1 cellular context compared by ENCODE assay signal in the genomic region with DNA sequence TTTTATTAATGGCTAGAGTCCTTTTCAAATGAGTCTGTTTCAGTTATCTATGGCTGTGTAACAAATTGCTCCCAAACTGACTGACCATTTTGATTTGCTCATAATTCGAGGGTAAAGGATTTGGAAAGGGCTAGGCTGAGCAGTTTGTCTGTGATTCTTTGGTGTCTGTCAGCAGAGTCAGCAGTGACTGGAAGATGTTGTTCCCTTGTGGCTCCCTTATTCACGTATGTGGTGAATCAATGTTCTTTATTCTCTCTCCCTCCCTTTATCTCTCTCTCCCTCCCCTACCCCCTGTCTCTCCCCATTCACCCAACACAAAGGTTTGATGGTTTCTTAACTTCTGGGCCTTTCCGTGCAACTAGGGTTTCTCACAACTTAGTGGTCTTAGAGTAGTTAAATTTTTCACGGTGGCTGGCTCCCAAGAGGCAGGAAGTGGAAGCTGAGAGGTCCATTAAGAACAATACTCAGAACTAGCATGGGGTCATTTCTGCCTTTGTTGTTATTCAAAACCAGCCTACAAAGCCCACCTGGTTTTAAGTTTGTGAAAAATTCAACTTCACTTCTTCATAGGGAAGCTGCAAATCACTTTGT.
TF ChIP-seq lines count a peak whose summit lies in the region.

No MANE protein-coding gene starts in this region.

TF ChIP-seq in GM23338, 12 proteins besides CTCF, POLR2A, EP300 and RAD21 (continued from another document):
- TF ChIP-seq, protein P1, sequence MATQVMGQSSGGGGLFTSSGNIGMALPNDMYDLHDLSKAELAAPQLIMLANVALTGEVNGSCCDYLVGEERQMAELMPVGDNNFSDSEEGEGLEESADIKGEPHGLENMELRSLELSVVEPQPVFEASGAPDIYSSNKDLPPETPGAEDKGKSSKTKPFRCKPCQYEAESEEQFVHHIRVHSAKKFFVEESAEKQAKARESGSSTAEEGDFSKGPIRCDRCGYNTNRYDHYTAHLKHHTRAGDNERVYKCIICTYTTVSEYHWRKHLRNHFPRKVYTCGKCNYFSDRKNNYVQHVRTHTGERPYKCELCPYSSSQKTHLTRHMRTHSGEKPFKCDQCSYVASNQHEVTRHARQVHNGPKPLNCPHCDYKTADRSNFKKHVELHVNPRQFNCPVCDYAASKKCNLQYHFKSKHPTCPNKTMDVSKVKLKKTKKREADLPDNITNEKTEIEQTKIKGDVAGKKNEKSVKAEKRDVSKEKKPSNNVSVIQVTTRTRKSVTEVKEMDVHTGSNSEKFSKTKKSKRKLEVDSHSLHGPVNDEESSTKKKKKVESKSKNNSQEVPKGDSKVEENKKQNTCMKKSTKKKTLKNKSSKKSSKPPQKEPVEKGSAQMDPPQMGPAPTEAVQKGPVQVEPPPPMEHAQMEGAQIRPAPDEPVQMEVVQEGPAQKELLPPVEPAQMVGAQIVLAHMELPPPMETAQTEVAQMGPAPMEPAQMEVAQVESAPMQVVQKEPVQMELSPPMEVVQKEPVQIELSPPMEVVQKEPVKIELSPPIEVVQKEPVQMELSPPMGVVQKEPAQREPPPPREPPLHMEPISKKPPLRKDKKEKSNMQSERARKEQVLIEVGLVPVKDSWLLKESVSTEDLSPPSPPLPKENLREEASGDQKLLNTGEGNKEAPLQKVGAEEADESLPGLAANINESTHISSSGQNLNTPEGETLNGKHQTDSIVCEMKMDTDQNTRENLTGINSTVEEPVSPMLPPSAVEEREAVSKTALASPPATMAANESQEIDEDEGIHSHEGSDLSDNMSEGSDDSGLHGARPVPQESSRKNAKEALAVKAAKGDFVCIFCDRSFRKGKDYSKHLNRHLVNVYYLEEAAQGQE (IDR thresholded peaks at IDR 0.05; ENCODE audit: unreplicated experiment), result no peak
- no peak for TF ChIP-seq EZH2phosphoT487 (IDR thresholded peaks at IDR 0.05; ENCODE audit: unreplicated experiment)
